8 cellular contexts compared by ENCODE assay signal in the genomic region with DNA sequence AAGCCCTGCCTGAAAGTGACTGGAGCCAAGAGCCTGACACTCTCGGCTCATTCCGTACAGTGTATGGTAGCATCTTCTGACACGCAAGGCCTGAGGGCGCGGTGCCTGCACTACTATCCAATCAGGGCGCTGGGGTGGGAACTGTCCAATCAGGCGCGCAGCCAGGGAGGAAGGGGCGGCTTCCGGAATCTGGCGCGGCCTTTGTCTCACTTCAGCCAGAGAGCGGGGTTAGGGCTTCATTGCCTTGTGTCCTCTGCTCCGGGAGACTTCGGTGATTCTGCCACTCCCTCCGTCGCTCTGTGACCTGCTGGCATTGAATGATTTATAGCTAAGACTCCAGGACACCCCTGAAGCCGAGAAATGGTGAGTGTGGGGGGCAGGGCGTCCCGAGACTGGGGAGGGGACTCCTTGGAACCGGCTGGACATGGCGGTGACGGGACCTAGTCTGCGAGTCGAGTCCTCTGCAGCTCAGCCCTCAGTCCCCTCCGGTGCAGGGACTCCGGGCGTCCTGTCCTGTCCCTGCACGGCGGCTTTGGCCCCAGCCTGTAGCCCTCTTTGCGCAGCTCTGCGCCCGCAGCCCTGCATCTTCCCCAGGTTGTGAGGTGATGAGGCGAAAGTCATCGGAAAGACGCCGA.
A peak's percentile ranks its signal among the peaks of the same experiment; 100 is the strongest.
DNase-seq lines count a peak whose midpoint lies in the region; ATAC-seq and TF ChIP-seq lines count a peak whose summit lies in the region.
"Not testable (repeated sequence)": the region's sequence is repeated elsewhere in the genome, so short reads cannot be mapped to it uniquely, and the experiment has no call there.

No MANE protein-coding gene starts in this region.

- not testable (repeated sequence) for H3K4me1 ChIP-seq in left lung

- not testable (repeated sequence) for H3K9me3 ChIP-seq in left lung

- H3K27ac ChIP-seq in left lung, result not testable (repeated sequence)

- intact Hi-C loops in left lung (cut with DNase I), result not testable (repeated sequence)

- H3K36me3 ChIP-seq in left lung, result not testable (repeated sequence)

- H3K27me3 ChIP-seq in left lung, result not testable (repeated sequence)

- ATAC-seq in GM19351 (IDR thresholded peaks at IDR 0.05; ENCODE audit: unreplicated experiment) (peak; percentile 99), HG03460 (IDR thresholded peaks at IDR 0.05; ENCODE audit: unreplicated experiment) (peak; percentile 100), left lung (peak; percentile 100)

- H3K4me3 ChIP-seq in left lung, result peak overlapping the region; percentile 38 to 44

- DNase-seq in C1 segment of cervical spinal cord (lab: John Stamatoyannopoulos, UW) (peak; percentile 17 to 95 (median 81)), NCI-H526 treated with DMSO at 0.1 percent for 48 hours (lab: John Stamatoyannopoulos, UW) (peak; percentile 86), dermis microvascular lymphatic vessel endothelial cell (ENCODE audit: low read depth in 2 of 2) (peak; percentile 1 to 8), left lung (peak in 1 of 2 donors; percentile 88)
- DNase-seq in activated CD4-positive, alpha-beta T cell treated with anti-CD3 and anti-CD28 coated beads, Interleukin-2, amount 50 U/mL, for 24 hours (ENCODE audit: low read depth in 1 of 2, low spot score in 1 of 2), result peak; percentile 66 to 83
- DNase-seq in stimulated activated CD4-positive, alpha-beta T cell treated with anti-CD3 and anti-CD28 coated beads, Interleukin-2, amount 100 ng/mL, for 4 hours (ENCODE audit: low read depth), result peak; percentile 74

- not testable (repeated sequence) for TF ChIP-seq CTCF in left lung (IDR thresholded peaks at IDR 0.05)
